In the genomic region with DNA sequence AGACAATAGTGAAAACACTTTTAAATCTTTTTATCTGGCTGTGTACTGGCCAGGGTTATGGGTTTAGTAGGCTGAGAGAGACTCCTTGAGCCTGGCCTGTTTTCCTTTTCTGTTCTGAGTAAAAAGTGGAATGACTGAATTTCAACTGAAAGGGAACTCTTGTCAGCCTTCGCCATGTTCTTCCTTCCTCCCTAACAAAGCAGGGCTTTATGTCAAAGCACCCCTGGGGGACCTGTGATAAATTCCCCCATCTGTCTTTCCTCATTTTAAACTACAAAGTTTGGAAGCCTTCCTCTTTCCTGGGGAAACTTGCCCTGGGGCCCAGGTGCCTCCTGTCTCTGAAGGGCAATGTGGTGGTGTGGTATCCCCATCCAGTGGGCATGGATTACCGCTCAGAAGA, we compare ENCODE assay signal across 1 cellular context.
TF ChIP-seq lines count a peak whose summit lies in the region.

No MANE protein-coding gene starts in this region.

TF ChIP-seq in GM12878, 131 proteins besides CTCF, POLR2A, EP300 and RAD21:
- TF ChIP-seq EED (IDR thresholded peaks at IDR 0.05; ENCODE audit: low read depth), result 0 out of 2 replicates have a peak, but pooled peaks have one; percentile 14
- TF ChIP-seq, protein P1, sequence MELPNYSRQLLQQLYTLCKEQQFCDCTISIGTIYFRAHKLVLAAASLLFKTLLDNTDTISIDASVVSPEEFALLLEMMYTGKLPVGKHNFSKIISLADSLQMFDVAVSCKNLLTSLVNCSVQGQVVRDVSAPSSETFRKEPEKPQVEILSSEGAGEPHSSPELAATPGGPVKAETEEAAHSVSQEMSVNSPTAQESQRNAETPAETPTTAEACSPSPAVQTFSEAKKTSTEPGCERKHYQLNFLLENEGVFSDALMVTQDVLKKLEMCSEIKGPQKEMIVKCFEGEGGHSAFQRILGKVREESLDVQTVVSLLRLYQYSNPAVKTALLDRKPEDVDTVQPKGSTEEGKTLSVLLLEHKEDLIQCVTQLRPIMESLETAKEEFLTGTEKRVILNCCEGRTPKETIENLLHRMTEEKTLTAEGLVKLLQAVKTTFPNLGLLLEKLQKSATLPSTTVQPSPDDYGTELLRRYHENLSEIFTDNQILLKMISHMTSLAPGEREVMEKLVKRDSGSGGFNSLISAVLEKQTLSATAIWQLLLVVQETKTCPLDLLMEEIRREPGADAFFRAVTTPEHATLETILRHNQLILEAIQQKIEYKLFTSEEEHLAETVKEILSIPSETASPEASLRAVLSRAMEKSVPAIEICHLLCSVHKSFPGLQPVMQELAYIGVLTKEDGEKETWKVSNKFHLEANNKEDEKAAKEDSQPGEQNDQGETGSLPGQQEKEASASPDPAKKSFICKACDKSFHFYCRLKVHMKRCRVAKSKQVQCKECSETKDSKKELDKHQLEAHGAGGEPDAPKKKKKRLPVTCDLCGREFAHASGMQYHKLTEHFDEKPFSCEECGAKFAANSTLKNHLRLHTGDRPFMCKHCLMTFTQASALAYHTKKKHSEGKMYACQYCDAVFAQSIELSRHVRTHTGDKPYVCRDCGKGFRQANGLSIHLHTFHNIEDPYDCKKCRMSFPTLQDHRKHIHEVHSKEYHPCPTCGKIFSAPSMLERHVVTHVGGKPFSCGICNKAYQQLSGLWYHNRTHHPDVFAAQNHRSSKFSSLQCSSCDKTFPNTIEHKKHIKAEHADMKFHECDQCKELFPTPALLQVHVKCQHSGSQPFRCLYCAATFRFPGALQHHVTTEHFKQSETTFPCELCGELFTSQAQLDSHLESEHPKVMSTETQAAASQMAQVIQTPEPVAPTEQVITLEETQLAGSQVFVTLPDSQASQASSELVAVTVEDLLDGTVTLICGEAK (IDR thresholded peaks at IDR 0.05; ENCODE audit: borderline replicate concordance), result no peak
- TF ChIP-seq EZH2 (IDR thresholded peaks at IDR 0.05; ENCODE audit: borderline replicate concordance, control insufficient read depth, low read depth, low read length), result no peak
